Comparison of ENCODE assay signal across 10 cellular contexts in genomic region chr1:183349201-183349711, GRCh38.
DNase-seq lines count a peak whose midpoint lies in the region; ATAC-seq and TF ChIP-seq lines count a peak whose summit lies in the region.
"Had no signal": no experiment of that assay in that cellular context is flagged by ENCODE, and none has a peak within 500 bp of the region (broad histone marks: within the 10 kb centered on the region; RNA-seq: fewer than 3 reads in every experiment).

No MANE protein-coding gene starts in this region.

- POLR2A ChIA-PET in AG04449 (lab: Yijun Ruan, JAX), result no interaction called here

- H3K9ac ChIP-seq in muscle layer of colon (ENCODE audit: low read length), result no peak overlapping the region

- intact Hi-C loops in psoas muscle (cut with DNase I), result no loop called here
- intact Hi-C loops in adrenal gland (cut with DNase I), result no loop called here

- WGBS in psoas muscle, 3 donors, result 13 to 17% (median 14%) methylated on average over 6 of the region's 6 CpGs
- WGBS in adrenal gland, 4 donors, result 50 to 56% (median 51%) methylated on average over 6 of the region's 6 CpGs

- H3K4me3 ChIP-seq in AG04449 (ENCODE audit: low read depth, low read length) (no peak overlapping the region), fibroblast of mammary gland (ENCODE audit: control insufficient read depth, low read depth, low read length) (no peak overlapping the region), muscle layer of colon (ENCODE audit: low read depth in 1 of 2, low read length in 2 of 2) (peak overlapping the region in 1 of 2 donors; percentile 3), psoas muscle (no peak overlapping the region), adrenal gland (no peak overlapping the region)

- H3K27ac ChIP-seq in muscle layer of colon (ENCODE audit: low read depth, low read length) (peak overlapping the region; percentile 77), psoas muscle (no peak overlapping the region), adrenal gland (no peak overlapping the region)

- TF ChIP-seq CTCF in AG04449 (IDR thresholded peaks at IDR 0.05; ENCODE audit: insufficient read depth, low read length, missing control alignments) (no peak), fibroblast of mammary gland (conservative IDR thresholded peaks at IDR 0.05; ENCODE audit: control insufficient read depth, insufficient read depth, low read depth, low read length) (no peak), psoas muscle (IDR thresholded peaks at IDR 0.05) (no peak), adrenal gland (IDR thresholded peaks at IDR 0.05) (no peak)

- ATAC-seq in psoas muscle (no peak), GM18498 (IDR thresholded peaks at IDR 0.05; ENCODE audit: unreplicated experiment) (no peak), HG02973 (IDR thresholded peaks at IDR 0.05; ENCODE audit: unreplicated experiment) (no peak)
- ATAC-seq: activated CD8-positive, alpha-beta T cell treated with anti-CD3 and anti-CD28 coated beads for 36 hours; stimulated activated memory B cell treated with anti-CD40 and anti-IgM and Interleukin-4, amounts not matched to agents 10 μg/mL and 1 μg/mL and 100 μg/mL, for 72 hours had no signal

- H3K36me3 ChIP-seq in muscle layer of colon (ENCODE audit: insufficient read depth, low read length), result no peaks in the 10 kb centered on the region
- H3K36me3 ChIP-seq in psoas muscle (ENCODE audit: insufficient read depth in 1 of 2, low read depth in 1 of 2), result no peaks in the 10 kb centered on the region
- H3K36me3 ChIP-seq in adrenal gland (replicated peaks in 1 of 2), result no peaks in the 10 kb centered on the region

- no peaks in the 10 kb centered on the region for H3K27me3 ChIP-seq in muscle layer of colon (ENCODE audit: control insufficient read depth in 1 of 2, insufficient read depth in 2 of 2, low read length in 2 of 2)
- H3K27me3 ChIP-seq in psoas muscle (ENCODE audit: insufficient read depth in 3 of 3, low read length in 2 of 3), result peaks cover 0 to 3% (median 0%) of the 10 kb centered on the region in 3 donors
- no peaks in the 10 kb centered on the region for H3K27me3 ChIP-seq in adrenal gland

- no peak for TF ChIP-seq POLR2A in adrenal gland (IDR thresholded peaks at IDR 0.05)

- CTCF ChIA-PET in AG04449 (lab: Yijun Ruan, JAX), result no interaction called here

- H3K9me3 ChIP-seq in muscle layer of colon (ENCODE audit: low read length), result no peaks in the 10 kb centered on the region
- H3K9me3 ChIP-seq in psoas muscle, result no peaks in the 10 kb centered on the region
- no peaks in the 10 kb centered on the region for H3K9me3 ChIP-seq in adrenal gland (replicated peaks in 1 of 3)

- peak; percentile 31 for DNase-seq in AG04449 (ENCODE audit: low read depth, low spot score)
- DNase-seq in NCI-H446 (lab: John Stamatoyannopoulos, UW), result peak; percentile 72 to 92
- DNase-seq in fibroblast of mammary gland (ENCODE audit: low read depth), result peak; percentile 52
- DNase-seq in psoas muscle, result no peak
- DNase-seq in adrenal gland, result no peak
- DNase-seq: activated CD8-positive, alpha-beta T cell treated with anti-CD3 and anti-CD28 coated beads for 36 hours had no signal

- peaks cover 26% of the 10 kb centered on the region for H3K4me1 ChIP-seq in muscle layer of colon (ENCODE audit: insufficient read depth, low read length)
- peaks cover 4% of the 10 kb centered on the region for H3K4me1 ChIP-seq in psoas muscle
- no peaks in the 10 kb centered on the region for H3K4me1 ChIP-seq in adrenal gland (replicated peaks in 1 of 2)

Comparison
In these comparisons a context has a peak if more than half of its experiments do, and no peak if none do; other contexts are left out.
1. DNase-seq: peak in AG04449 (single experiment), NCI-H446 (2 of 2) and fibroblast of mammary gland (single experiment); none in psoas muscle (0 of 2) and adrenal gland (0 of 7).